ENCODE assay signal across 8 cellular contexts in genomic region chr6:131627724-131628682, GRCh38. TPM values are rescaled to one million over a fixed set of nuclear protein-coding genes. Genes with fewer than 3 reads are reported as not detected.
DNase-seq lines count a peak whose midpoint lies in the region; TF ChIP-seq lines count a peak whose summit lies in the region.

A gene with protein sequence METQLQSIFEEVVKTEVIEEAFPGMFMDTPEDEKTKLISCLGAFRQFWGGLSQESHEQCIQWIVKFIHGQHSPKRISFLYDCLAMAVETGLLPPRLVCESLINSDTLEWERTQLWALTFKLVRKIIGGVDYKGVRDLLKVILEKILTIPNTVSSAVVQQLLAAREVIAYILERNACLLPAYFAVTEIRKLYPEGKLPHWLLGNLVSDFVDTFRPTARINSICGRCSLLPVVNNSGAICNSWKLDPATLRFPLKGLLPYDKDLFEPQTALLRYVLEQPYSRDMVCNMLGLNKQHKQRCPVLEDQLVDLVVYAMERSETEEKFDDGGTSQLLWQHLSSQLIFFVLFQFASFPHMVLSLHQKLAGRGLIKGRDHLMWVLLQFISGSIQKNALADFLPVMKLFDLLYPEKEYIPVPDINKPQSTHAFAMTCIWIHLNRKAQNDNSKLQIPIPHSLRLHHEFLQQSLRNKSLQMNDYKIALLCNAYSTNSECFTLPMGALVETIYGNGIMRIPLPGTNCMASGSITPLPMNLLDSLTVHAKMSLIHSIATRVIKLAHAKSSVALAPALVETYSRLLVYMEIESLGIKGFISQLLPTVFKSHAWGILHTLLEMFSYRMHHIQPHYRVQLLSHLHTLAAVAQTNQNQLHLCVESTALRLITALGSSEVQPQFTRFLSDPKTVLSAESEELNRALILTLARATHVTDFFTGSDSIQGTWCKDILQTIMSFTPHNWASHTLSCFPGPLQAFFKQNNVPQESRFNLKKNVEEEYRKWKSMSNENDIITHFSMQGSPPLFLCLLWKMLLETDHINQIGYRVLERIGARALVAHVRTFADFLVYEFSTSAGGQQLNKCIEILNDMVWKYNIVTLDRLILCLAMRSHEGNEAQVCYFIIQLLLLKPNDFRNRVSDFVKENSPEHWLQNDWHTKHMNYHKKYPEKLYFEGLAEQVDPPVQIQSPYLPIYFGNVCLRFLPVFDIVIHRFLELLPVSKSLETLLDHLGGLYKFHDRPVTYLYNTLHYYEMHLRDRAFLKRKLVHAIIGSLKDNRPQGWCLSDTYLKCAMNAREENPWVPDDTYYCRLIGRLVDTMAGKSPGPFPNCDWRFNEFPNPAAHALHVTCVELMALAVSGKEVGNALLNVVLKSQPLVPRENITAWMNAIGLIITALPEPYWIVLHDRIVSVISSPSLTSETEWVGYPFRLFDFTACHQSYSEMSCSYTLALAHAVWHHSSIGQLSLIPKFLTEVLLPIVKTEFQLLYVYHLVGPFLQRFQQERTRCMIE (N-terminal part only) (minus strand): TSS chr6:131628242. CDS start chr6:131628049, 193 bp downstream.

- POLR2A ChIA-PET in activated CD8-positive, alpha-beta memory T cell treated with anti-CD3 and anti-CD28 coated beads for 36 hours (lab: Charles Lee) = interaction anchor here (0.6 to 1.0 kb wide), 3 partner anchors 12 to 556 kb away, joined by 3 to 4 read pairs (median 3); no protein-coding TSS in a partner anchor

- H3K4me3 ChIP-seq in effector memory CD4-positive, alpha-beta T cell (ENCODE audit: insufficient read depth, low read depth, low read length, poor library complexity, severe bottlenecking) = peak within 1 kb of the TSS; percentile 83

- H3K27me3 ChIP-seq in effector memory CD4-positive, alpha-beta T cell (replicated peaks; ENCODE audit: control insufficient read depth, insufficient read depth, low read length, poor library complexity, severe bottlenecking) = no peaks in the 10 kb centered on the region

- CTCF ChIA-PET in activated CD8-positive, alpha-beta memory T cell treated with anti-CD3 and anti-CD28 coated beads for 36 hours (lab: Charles Lee) = interaction anchor here (0.6 to 1.8 kb wide), 17 partner anchors 9 to 347 kb away, joined by 3 to 7 read pairs (median 3); no protein-coding TSS in a partner anchor

- peak; percentile 99 for TF ChIP-seq CTCF in GM20000 (IDR thresholded peaks at IDR 0.05; ENCODE audit: extremely low read depth, missing control alignments)

- peaks cover 4% of the 10 kb centered on the region for H3K4me1 ChIP-seq in effector memory CD4-positive, alpha-beta T cell (ENCODE audit: control insufficient read depth, insufficient read depth, low read length, poor library complexity, severe bottlenecking)

- peak; percentile 72 for DNase-seq in COR-L47 (lab: John Stamatoyannopoulos, UW)
- peak; percentile 87 for DNase-seq in GM20000 (ENCODE audit: low spot score)
- peak; percentile 95 for DNase-seq in HT-29 (ENCODE audit: low spot score)
- peak; percentile 86 for DNase-seq in NK-92 treated with Interleukin-12 subunit alpha and Interleukin-12 subunit beta, amount 100 ng/mL, for 24 hours (lab: John Stamatoyannopoulos, UW)
- DNase-seq in effector memory CD4-positive, alpha-beta T cell = peak; percentile 88 to 91 (median 90)
- peak; percentile 96 for DNase-seq in medulla oblongata (ENCODE audit: extremely low spot score)
- DNase-seq in stimulated activated CD8-positive, alpha-beta memory T cell treated with anti-CD3 and anti-CD28 coated beads, Interleukin-12 subunit alpha, Interleukin-12 subunit beta, amount 100 ng/mL, for 1 hour (ENCODE audit: low read depth) = peak; percentile 93

- peak within 1 kb of the TSS; percentile 69 for H3K27ac ChIP-seq in effector memory CD4-positive, alpha-beta T cell (ENCODE audit: insufficient read depth, low read length, poor library complexity, severe bottlenecking)

- peaks cover 26% of the 10 kb centered on the region for H3K36me3 ChIP-seq in effector memory CD4-positive, alpha-beta T cell (ENCODE audit: control insufficient read depth, insufficient read depth, low read length)

- no peaks in the 10 kb centered on the region for H3K9me3 ChIP-seq in effector memory CD4-positive, alpha-beta T cell (ENCODE audit: control insufficient read depth, low read length)

RNA-seq across cellular contexts. Expression of the gene that starts here (rescaled TPM):
- total RNA-seq in HT-29 (2014; rRNA removed; shearing (Covaris generic)) = 6.5 and 6.7 TPM in 2 replicates
- 10 to 100 TPM; 28.4 to 29.0 TPM for total RNA-seq in activated CD8-positive, alpha-beta memory T cell treated with anti-CD3 and anti-CD28 coated beads for 36 hours

Comparison
In these comparisons a context has a peak if more than half of its experiments do, and no peak if none do; other contexts are left out.
1. Peak in every context shown above with its lines: DNase-seq, H3K4me3 ChIP-seq and H3K27ac ChIP-seq.